18 cellular contexts compared by ENCODE assay signal in the genomic region with DNA sequence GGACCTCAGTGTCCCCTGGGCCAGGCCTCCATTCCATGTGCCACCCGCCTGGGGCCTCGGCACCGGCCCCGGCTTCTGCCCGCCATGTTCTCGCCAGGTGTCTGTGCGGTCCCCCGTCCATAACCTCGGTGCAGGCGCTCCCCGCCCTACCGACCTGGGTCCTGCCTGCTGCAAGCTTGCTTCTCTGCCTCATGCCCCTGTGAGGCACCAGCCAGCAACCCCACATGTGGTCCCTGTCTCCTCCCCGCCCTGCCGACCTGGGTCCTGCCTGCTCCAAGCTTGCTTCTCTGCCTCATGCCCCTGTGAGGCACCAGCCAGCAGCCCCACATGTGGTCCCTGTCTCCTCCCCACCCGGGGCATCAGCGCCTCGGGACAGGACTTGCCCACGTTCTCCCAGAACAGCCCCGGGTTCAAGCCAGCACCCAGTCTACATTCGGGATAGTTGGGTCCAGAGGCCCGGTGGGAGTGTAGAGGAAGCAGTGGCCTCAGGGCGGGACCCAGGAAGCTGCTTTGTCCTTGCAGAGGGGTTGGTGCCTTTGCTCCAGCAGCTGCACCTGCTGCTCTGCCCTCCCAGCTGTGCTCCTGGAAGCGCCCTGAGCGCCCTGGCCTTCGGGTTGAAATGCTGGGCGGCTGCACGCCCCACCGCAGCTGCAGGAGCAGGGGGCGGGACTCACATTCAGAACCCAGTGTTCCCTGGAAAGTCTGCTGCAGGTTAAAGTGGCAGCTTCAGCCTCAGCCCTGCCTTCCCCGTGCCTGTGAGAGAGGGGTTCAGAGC.
"Had no signal": no experiment of that assay in that cellular context is flagged by ENCODE, and none has a peak within 500 bp of the region (broad histone marks: within the 10 kb centered on the region; RNA-seq: fewer than 3 reads in every experiment).

No MANE protein-coding gene starts in this region.

- H3K4me1 ChIP-seq: pancreas, thyroid gland had no signal

- H3K9me3 ChIP-seq: neutrophil, pancreas, thyroid gland had no signal

- DNase-seq: activated CD4-positive, alpha-beta memory T cell treated with anti-CD3 and anti-CD28 coated beads, Interleukin-2, amount 10 ng/mL, durations not matched to agents 7 days and 5 days; activated CD4-positive, alpha-beta T cell treated with anti-CD3 and anti-CD28 coated beads for 48 hours; activated CD8-positive, alpha-beta memory T cell treated with anti-CD3 and anti-CD28 coated beads, Interleukin-2, amount 10 ng/mL, durations not matched to agents 7 days and 5 days; activated naive CD4-positive, alpha-beta T cell; activated naive CD8-positive, alpha-beta T cell treated with anti-CD3 and anti-CD28 coated beads for 36 hours; foreskin fibroblast; immature natural killer cell; kidney glomerular epithelial cell; stimulated activated CD4-positive, alpha-beta T cell treated with anti-CD3 and anti-CD28 coated beads, Interleukin-4, amount 100 ng/mL, for 24 hours; stimulated activated naive CD8-positive, alpha-beta T cell treated with anti-CD3 and anti-CD28 coated beads, Interleukin-15, Interleukin-2, amounts not matched to agents 100 U/mL and 50 U/mL, for 24 hours; thyroid gland had no signal

- FAIRE-seq: astrocyte, endometrium, pancreas had no signal

- H3K4me3 ChIP-seq: coronary artery, pancreas, thyroid gland had no signal

- H3K27ac ChIP-seq: coronary artery, neutrophil, pancreas, thyroid gland had no signal

- ATAC-seq: activated CD8-positive, alpha-beta memory T cell treated with anti-CD3 and anti-CD28 coated beads, Interleukin-2, amount 10 ng/mL, durations not matched to agents 7 days and 5 days; natural killer cell treated with Interleukin-12 subunit alpha and Interleukin-12 subunit beta and Interleukin-15 and Interleukin-18, amount 100 ng/mL, for 72 hours; pancreas; SK-N-SH treated with all-trans-retinoic acid at 6 μM for 48 hours; stimulated activated naive CD8-positive, alpha-beta T cell treated with anti-CD3 and anti-CD28 coated beads, Interleukin-15, Interleukin-2, amounts not matched to agents 100 U/mL and 50 U/mL, for 24 hours had no signal

- H3K27me3 ChIP-seq: neutrophil, pancreas, thyroid gland had no signal
